ENCODE assay signal across 8 cellular contexts in genomic region chr5:95730730-95731570, GRCh38. TPM values are rescaled to one million over a fixed set of nuclear protein-coding genes. Genes with fewer than 3 reads are reported as not detected.
DNase-seq lines count a peak whose midpoint lies in the region; ATAC-seq and TF ChIP-seq lines count a peak whose summit lies in the region.

RHOBTB3 (plus strand) TSS chr5:95731336; CDS start chr5:95731683, 347 bp downstream.

- H3K4me3 ChIP-seq in Loucy (ENCODE audit: low read length, poor library complexity, severe bottlenecking): peak within 1 kb of the TSS; percentile 88
- peak within 1 kb of the TSS; percentile 94 for H3K4me3 ChIP-seq in osteoblast (ENCODE audit: insufficient read depth, low read length)
- H3K4me3 ChIP-seq in aorta (ENCODE audit: low read length in 2 of 2): peak within 1 kb of the TSS; percentile 38 to 80

- H3K27ac ChIP-seq in osteoblast (ENCODE audit: low read depth, low read length): peak within 1 kb of the TSS; percentile 87
- peak within 1 kb of the TSS in 1 of 2 donors; percentile 9 for H3K27ac ChIP-seq in aorta (ENCODE audit: low read depth in 1 of 2, low read length in 2 of 2)

- H3K9me2 ChIP-seq in Loucy (replicated peaks; ENCODE audit: low read depth, low read length): no peaks in the 10 kb centered on the region

- in situ Hi-C loops in SK-MEL-5 (cut with HindIII; ENCODE audit: low pct_unique_long_range_greater_than_20kb, low sequenced_read_pairs): no loop called here

- no peaks in the 10 kb centered on the region for H3K36me3 ChIP-seq in ES-I3 (ENCODE audit: insufficient read depth, low read length)
- no peaks in the 10 kb centered on the region for H3K36me3 ChIP-seq in Loucy (ENCODE audit: insufficient read depth, low read length)
- no peaks in the 10 kb centered on the region for H3K36me3 ChIP-seq in osteoblast (ENCODE audit: insufficient read depth, low read length)
- H3K36me3 ChIP-seq in aorta (ENCODE audit: control insufficient read depth in 1 of 2, insufficient read depth in 2 of 2, low read length in 1 of 2): no peaks in the 10 kb centered on the region

- H3K79me2 ChIP-seq in Loucy (ENCODE audit: insufficient read depth, low read length): peaks cover 61% of the 10 kb centered on the region
- H3K79me2 ChIP-seq in osteoblast (ENCODE audit: insufficient read depth, low read length): peaks cover 48% of the 10 kb centered on the region

- DNase-seq in H4 (ENCODE audit: low spot score) (peak; percentile 95), SK-MEL-5 (ENCODE audit: low read depth, low spot score) (peak; percentile 94), amygdala (lab: John Stamatoyannopoulos, UW) (peak in 55 of 56 donors; percentile 52 to 96 (median 84)), cardiac septum (ENCODE audit: low spot score) (peak; percentile 93), osteoblast (ENCODE audit: insufficient read length, low spot score, missing footprints) (peak; percentile 87), aorta (peak; percentile 92 to 93)

- H3K9ac ChIP-seq in ES-I3 (ENCODE audit: low read depth, low read length) (peak within 1 kb of the TSS; percentile 67), Loucy (ENCODE audit: low read depth, low read length, poor library complexity, severe bottlenecking) (peak within 1 kb of the TSS; percentile 87)

- H3K9me3 ChIP-seq in ES-I3 (ENCODE audit: control insufficient read depth, insufficient read depth, low read length) (no peaks in the 10 kb centered on the region), Loucy (ENCODE audit: insufficient read depth, low read depth, low read length) (no peaks in the 10 kb centered on the region), osteoblast (ENCODE audit: low read depth, low read length) (no peaks in the 10 kb centered on the region), aorta (ENCODE audit: control insufficient read depth, low read length) (no peaks in the 10 kb centered on the region)

- H3K4me2 ChIP-seq in Loucy (ENCODE audit: low read depth, low read length, poor library complexity, severe bottlenecking) (peak within 1 kb of the TSS; percentile 85), osteoblast (ENCODE audit: insufficient read depth, low read length) (peak within 1 kb of the TSS; percentile 77)

- no peaks in the 10 kb centered on the region for H3F3A ChIP-seq in Loucy (ENCODE audit: low read depth)

- H4K20me1 ChIP-seq in Loucy (ENCODE audit: insufficient read depth, low read length, poor library complexity, severe bottlenecking) (peaks cover 32% of the 10 kb centered on the region), osteoblast (ENCODE audit: insufficient read depth, low read length) (no peaks in the 10 kb centered on the region)

- peak; percentile 79 for ATAC-seq in aorta (ENCODE audit: low FRiP score)

- intact Hi-C loops in cardiac septum (cut with DNase I): loop anchor here (2.0 to 5.0 kb wide), 4 partner anchors 60 to 111 kb away; partner anchors contain the start of genes GLRX and RFESD
- intact Hi-C loops in aorta (cut with DNase I): loop anchor here in 1 of 2 donors (5.0 to 10.0 kb wide), 2 partner anchors 66 to 116 kb away; no protein-coding TSS in a partner anchor

- WGBS in aorta, 2 donors: 1% methylated on average over 62 to 78 of the region's 78 CpGs

- TF ChIP-seq CTCF in Loucy (conservative IDR thresholded peaks at IDR 0.05; ENCODE audit: low read length) (0 out of 2 replicates have a peak, but pooled peaks have one; percentile 9), osteoblast (IDR thresholded peaks at IDR 0.05; ENCODE audit: extremely low read depth, low read depth, low read length) (no peak)

- H2AFZ ChIP-seq in Loucy (ENCODE audit: low read length): peak within 1 kb of the TSS; percentile 83
- peak within 1 kb of the TSS; percentile 72 for H2AFZ ChIP-seq in osteoblast (ENCODE audit: low read length)

- no peaks in the 10 kb centered on the region for H3K27me3 ChIP-seq in Loucy (ENCODE audit: insufficient read depth, low read length, poor library complexity, severe bottlenecking)
- no peaks in the 10 kb centered on the region for H3K27me3 ChIP-seq in osteoblast (ENCODE audit: insufficient read depth, low read length)
- no peaks in the 10 kb centered on the region for H3K27me3 ChIP-seq in aorta (ENCODE audit: control insufficient read depth in 1 of 2, insufficient read depth in 2 of 2, low read length in 1 of 2)

- no peaks in the 10 kb centered on the region; the same call in none of the 2 replicates for H3K4me1 ChIP-seq in ES-I3 (ENCODE audit: insufficient read depth, low read length)
- H3K4me1 ChIP-seq in Loucy (ENCODE audit: insufficient read depth, low read length, poor library complexity, severe bottlenecking): peaks cover 89% of the 10 kb centered on the region
- H3K4me1 ChIP-seq in osteoblast (ENCODE audit: insufficient read depth, low read length): peaks cover 64% of the 10 kb centered on the region
- H3K4me1 ChIP-seq in aorta (ENCODE audit: control insufficient read depth in 1 of 2, insufficient read depth in 2 of 2, low read length in 2 of 2): no peaks in the 10 kb centered on the region

RNA-seq across cellular contexts. Expression of gene RHOBTB3, which starts in this region (rescaled TPM):
- total RNA-seq in H4 (2014; rRNA removed; shearing (Covaris generic)): 105 and 134 TPM in 2 replicates
- total RNA-seq in SK-MEL-5 (2014; rRNA removed; shearing (Covaris generic)): 56.7 and 57.0 TPM in 2 replicates
- 45.0 and 63.4 TPM in 2 replicates for polyA plus RNA-seq in SK-MEL-5 (2015; cell fraction: cytosol; rRNA removed)
- 39.2 and 65.1 TPM in 2 replicates for polyA plus RNA-seq in SK-MEL-5 (2015; cell fraction: nucleus; rRNA removed)
- total RNA-seq in cardiac septum: 79.0 TPM
- total RNA-seq in osteoblast: 314 and 349 TPM in 2 replicates
- 10 to 100 TPM; 36.8 to 53.2 TPM for total RNA-seq in aorta
- 10 to 100 TPM; 11.8 to 13.4 TPM for polyA plus RNA-seq in aorta
